Comparison of ENCODE assay signal across 8 cellular contexts in the genomic region with DNA sequence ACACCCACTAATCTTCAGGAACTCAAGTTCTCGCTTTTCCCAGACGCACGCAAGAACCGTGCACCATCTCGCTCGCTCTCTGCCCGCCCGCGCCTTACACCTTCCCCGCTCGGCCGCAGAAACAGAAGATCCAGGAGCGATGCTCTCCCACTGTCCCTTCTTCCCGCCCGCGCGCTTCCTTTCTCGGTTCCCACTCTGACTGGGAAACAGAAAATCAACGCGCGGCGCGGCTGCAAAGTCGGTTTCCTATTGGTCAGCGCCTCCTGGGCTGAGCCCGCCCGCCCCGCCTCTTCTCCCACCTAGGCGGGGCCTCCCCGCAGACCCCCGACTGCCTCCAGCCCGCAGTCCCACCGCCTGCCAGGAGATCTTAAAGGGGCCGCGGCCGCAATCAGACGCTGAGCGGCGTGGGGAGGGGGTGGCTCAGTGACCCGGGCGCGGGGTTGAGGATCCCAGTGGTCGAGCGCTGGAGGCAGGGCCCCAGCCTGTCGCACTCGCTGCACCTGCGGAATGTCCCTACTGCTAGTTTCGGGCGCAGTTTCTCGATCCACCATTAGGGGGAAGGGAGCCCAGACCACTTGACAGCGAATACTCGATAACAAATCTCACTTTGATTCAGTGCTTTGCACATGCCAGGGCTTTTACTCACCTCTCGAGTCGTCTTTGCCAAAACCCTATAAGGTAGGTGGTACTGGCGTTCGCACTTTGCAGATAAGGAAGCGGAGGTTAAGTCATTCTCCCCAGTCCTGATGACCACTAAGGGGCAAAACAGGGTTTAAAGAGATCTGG. TPM values are rescaled to one million over a fixed set of nuclear protein-coding genes. Genes with fewer than 3 reads are reported as not detected.
A peak's percentile ranks its signal among the peaks of the same experiment; 100 is the strongest.
DNase-seq lines count a peak whose midpoint lies in the region; ATAC-seq and TF ChIP-seq lines count a peak whose summit lies in the region.

No MANE protein-coding gene starts in this region.

- H3K36me3 Mint-ChIP-seq in activated B cell treated with CpG ODN at 0.5 μM for 24 hours (ENCODE audit: low read depth): peaks cover 13% of the 10 kb centered on the region
- peaks cover 15% of the 10 kb centered on the region for H3K36me3 Mint-ChIP-seq in central memory CD8-positive, alpha-beta T cell (ENCODE audit: insufficient read depth)

- H3K9me3 Mint-ChIP-seq in activated B cell treated with CpG ODN at 0.5 μM for 24 hours: no peaks in the 10 kb centered on the region
- H3K9me3 Mint-ChIP-seq in central memory CD8-positive, alpha-beta T cell: no peaks in the 10 kb centered on the region

- DNase-seq in AG08396 (ENCODE audit: low spot score) (peak; percentile 98), NCI-H2227 treated with DMSO at 0.1 percent for 48 hours (lab: John Stamatoyannopoulos, UW) (peak; percentile 91), activated B cell treated with CpG ODN at 0.5 μM for 24 hours (peak; percentile 90), islet precursor cell (peak; percentile 98)
- DNase-seq in central memory CD8-positive, alpha-beta T cell (ENCODE audit: low spot score in 2 of 2): peak; percentile 91 to 96
- peak; percentile 96 to 97 (median 97) for DNase-seq in stimulated activated CD4-positive, alpha-beta T cell treated with anti-CD3 and anti-CD28 coated beads, Interleukin-12 subunit alpha, Interleukin-12 subunit beta, amount 100 ng/mL, for 48 hours (ENCODE audit: low read depth in 2 of 3, low spot score in 1 of 3)

- peaks cover 3% of the 10 kb centered on the region for H3K27me3 Mint-ChIP-seq in activated B cell treated with CpG ODN at 0.5 μM for 24 hours
- no peaks in the 10 kb centered on the region for H3K27me3 Mint-ChIP-seq in central memory CD8-positive, alpha-beta T cell

- peak overlapping the region; percentile 79 for H3K27ac Mint-ChIP-seq in activated B cell treated with CpG ODN at 0.5 μM for 24 hours
- peak overlapping the region; percentile 93 for H3K27ac Mint-ChIP-seq in central memory CD8-positive, alpha-beta T cell (ENCODE audit: low read depth)

- peak overlapping the region; percentile 90 for H3K4me3 Mint-ChIP-seq in activated B cell treated with CpG ODN at 0.5 μM for 24 hours
- H3K4me3 Mint-ChIP-seq in central memory CD8-positive, alpha-beta T cell: peak overlapping the region; percentile 94

- ATAC-seq in GM18907 (IDR thresholded peaks at IDR 0.05; ENCODE audit: unreplicated experiment) (peak; percentile 78), HG03159 (IDR thresholded peaks at IDR 0.05; ENCODE audit: unreplicated experiment) (peak; percentile 73), activated B cell treated with CpG ODN at 0.5 μM for 24 hours (ENCODE audit: low read depth) (peak; percentile 82)
- peak; percentile 84 for ATAC-seq in central memory CD8-positive, alpha-beta T cell (replicated peaks; ENCODE audit: extremely low read depth, poor library complexity, severe bottlenecking)

- intact Hi-C loops in activated B cell treated with CpG ODN at 0.5 μM for 24 hours (cut with micrococcal nuclease): loop anchor here (1.0 kb wide), 8 partner anchors 21 to 403 kb away; partner anchors contain the start of genes DENND1C, GPR108, GTF2F1 and TUBB4A

- POLR2A ChIA-PET in activated B cell treated with CpG ODN at 0.5 μM for 24 hours (lab: Charles Lee): interaction anchor here (0.7 to 2.8 kb wide), 7 partner anchors 21 to 57 kb away, joined by 3 to 25 read pairs (median 4); partner anchors contain the start of genes DENND1C and KHSRP

- TF ChIP-seq CTCF in activated B cell treated with CpG ODN at 0.5 μM for 24 hours (IDR thresholded peaks at IDR 0.05): no peak

- CTCF ChIA-PET in activated B cell treated with CpG ODN at 0.5 μM for 24 hours (lab: Charles Lee): interaction anchor here (1.7 kb wide), 1 partner anchor 21 kb away, joined by 4 read pairs; the partner anchor contains the start of gene DENND1C

- peaks cover 42% of the 10 kb centered on the region for H3K4me1 Mint-ChIP-seq in activated B cell treated with CpG ODN at 0.5 μM for 24 hours
- peaks cover 32% of the 10 kb centered on the region for H3K4me1 Mint-ChIP-seq in central memory CD8-positive, alpha-beta T cell

RNA-seq across cellular contexts. Expression of gene SLC25A23, which starts 0.7 kb away (rescaled TPM):
- 50.1 and 50.4 TPM in 2 replicates for total RNA-seq in activated B cell treated with CpG ODN at 0.5 μM for 24 hours

RNA-seq across cellular contexts. Expression of gene CRB3, which starts 3.8 kb away (rescaled TPM):
- 8.4 and 8.6 TPM in 2 replicates for total RNA-seq in activated B cell treated with CpG ODN at 0.5 μM for 24 hours

RNA-seq across cellular contexts. Expression of gene DENND1C, which starts 21.3 kb away (rescaled TPM):
- total RNA-seq in activated B cell treated with CpG ODN at 0.5 μM for 24 hours: 90.0 and 95.1 TPM in 2 replicates

RNA-seq across cellular contexts. Expression of gene SLC25A41, which starts 26.7 kb away (rescaled TPM):
- 0.40 and 0.69 TPM in 2 replicates for total RNA-seq in activated B cell treated with CpG ODN at 0.5 μM for 24 hours

RNA-seq across cellular contexts. Expression of gene KHSRP, which starts 35.7 kb away (rescaled TPM):
- total RNA-seq in activated B cell treated with CpG ODN at 0.5 μM for 24 hours: 251 and 281 TPM in 2 replicates

Comparison
In these comparisons a context has a peak if more than half of its experiments do, and no peak if none do; other contexts are left out.
1. Peak in every context shown above with its lines: DNase-seq and ATAC-seq.